Comparison of ENCODE assay signal across 10 cellular contexts in the genomic region with DNA sequence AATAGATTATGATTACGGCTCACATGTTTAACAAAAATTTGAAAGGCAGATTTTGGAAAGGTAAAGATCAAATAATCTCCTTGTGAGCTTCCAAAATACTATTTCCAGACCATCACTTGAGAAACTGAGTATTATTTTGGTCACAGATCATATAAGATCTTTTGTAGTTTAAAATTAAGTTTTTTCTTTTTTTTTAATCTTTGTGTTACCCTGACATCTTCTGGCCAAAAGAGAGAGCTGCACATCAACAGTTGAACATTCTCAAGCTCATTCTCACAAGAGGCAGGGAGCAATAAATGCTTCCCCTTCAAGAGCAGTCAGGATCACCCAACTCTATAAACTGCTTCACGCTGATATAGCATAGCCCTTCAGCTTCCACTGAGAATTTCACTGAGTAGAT. TPM values are rescaled to one million over a fixed set of nuclear protein-coding genes. Genes with fewer than 3 reads are reported as not detected.
A peak's percentile ranks its signal among the peaks of the same experiment; 100 is the strongest.
DNase-seq lines count a peak whose midpoint lies in the region; ATAC-seq and TF ChIP-seq lines count a peak whose summit lies in the region.
"Had no signal": no experiment of that assay in that cellular context is flagged by ENCODE, and none has a peak within 500 bp of the region (broad histone marks: within the 10 kb centered on the region; RNA-seq: fewer than 3 reads in every experiment).

No MANE protein-coding gene starts in this region.

- H3K4me1 ChIP-seq in upper lobe of right lung (no peaks in the 10 kb centered on the region), thyroid gland (no peaks in the 10 kb centered on the region)

- intact Hi-C loops in upper lobe of right lung (cut with DNase I): no loop called here
- intact Hi-C loops in thyroid gland (cut with DNase I): no loop called here

- WGBS in thyroid gland, 2 donors: 73 to 85% methylated on average over 2 of the region's 2 CpGs

- ATAC-seq in upper lobe of right lung: no peak

- H3K36me3 ChIP-seq in upper lobe of right lung (peaks cover 80% of the 10 kb centered on the region), thyroid gland (peaks cover 5 to 26% of the 10 kb centered on the region in 2 donors)

- H3K27me3 ChIP-seq in upper lobe of right lung (no peaks in the 10 kb centered on the region), thyroid gland (no peaks in the 10 kb centered on the region)

- peak; percentile 48 for TF ChIP-seq CTCF in AG04449 (IDR thresholded peaks at IDR 0.05; ENCODE audit: insufficient read depth, low read length, missing control alignments)
- TF ChIP-seq CTCF in GM12865 (IDR thresholded peaks at IDR 0.05; ENCODE audit: insufficient read depth, low read depth, low read length, missing control alignments): peak; percentile 41
- peak; percentile 61 for TF ChIP-seq CTCF in fibroblast of the aortic adventitia (IDR thresholded peaks at IDR 0.05; ENCODE audit: insufficient read depth, low read length)
- TF ChIP-seq CTCF in upper lobe of right lung (IDR thresholded peaks at IDR 0.05): peak; percentile 45
- peak in 3 of 6 experiments; percentile 35 to 50 (median 47) for TF ChIP-seq CTCF in thyroid gland (IDR thresholded peaks at IDR 0.05)

- POLR2A ChIA-PET in AG04449 (lab: Yijun Ruan, JAX): interaction anchor here (0.6 kb wide), 1 partner anchor 44 kb away, joined by 5 read pairs; no protein-coding TSS in a partner anchor

- CTCF ChIA-PET in AG04449 (lab: Yijun Ruan, JAX): interaction anchor here (0.9 to 4.5 kb wide), 16 partner anchors 8 to 1548 kb away, joined by 3 to 71 read pairs (median 8); partner anchors contain the start of gene TMEM192

- H3K4me3 ChIP-seq in AG04449 (ENCODE audit: low read depth, low read length): no peak overlapping the region
- no peak overlapping the region for H3K4me3 ChIP-seq in GM12865 (ENCODE audit: low read depth, low read length)
- H3K4me3 ChIP-seq in fibroblast of the aortic adventitia (ENCODE audit: low read depth, low read length): no peak overlapping the region
- no peak overlapping the region for H3K4me3 ChIP-seq in upper lobe of right lung
- no peak overlapping the region for H3K4me3 ChIP-seq in thyroid gland (replicated peaks in 1 of 3)

- H3K9me3 ChIP-seq in upper lobe of right lung: no peaks in the 10 kb centered on the region
- H3K9me3 ChIP-seq in thyroid gland: no peaks in the 10 kb centered on the region

- no peak for TF ChIP-seq POLR2A in thyroid gland (IDR thresholded peaks at IDR 0.05)

- H3K27ac ChIP-seq in upper lobe of right lung (no peak overlapping the region), thyroid gland (no peak overlapping the region)
- H3K27ac ChIP-seq: HL-60 had no signal

- DNase-seq in AG04449 (ENCODE audit: low read depth, low spot score) (no peak), GM12865 (ENCODE audit: low read depth) (peak; percentile 25), NCI-H69 (lab: John Stamatoyannopoulos, UW) (peak; percentile 7), fibroblast of the aortic adventitia (ENCODE audit: low read depth) (peak; percentile 52), upper lobe of right lung (no peak), COR-L47 (lab: John Stamatoyannopoulos, UW) (no peak), thyroid gland (no peak)
- no peak for DNase-seq in effector CD8-positive, alpha-beta T cell (lab: John Stamatoyannopoulos, UW)
- DNase-seq: stimulated activated naive B cell treated with anti-CD40 and anti-IgM and Interleukin-4, amounts not matched to agents 10 μg/mL and 1 μg/mL and 100 μg/mL, for 72 hours had no signal

RNA-seq across cellular contexts. Expression of gene TMEM192, which starts 15.9 kb away (rescaled TPM):
- 9.6 and 17.2 TPM in 2 replicates for total RNA-seq in fibroblast of the aortic adventitia (ENCODE audit: low replicate concordance)
- 26.5 TPM for total RNA-seq in upper lobe of right lung
- total RNA-seq in thyroid gland: 10 to 100 TPM; 19.2 to 34.9 (median 21.8) TPM

RNA-seq across cellular contexts. Expression of gene TRIM75, which starts 43.1 kb away (rescaled TPM):
- total RNA-seq in fibroblast of the aortic adventitia (ENCODE audit: low replicate concordance) (not detected in 2 replicates), upper lobe of right lung (not detected), thyroid gland (not detected)

Comparison
In these comparisons a context has a peak if more than half of its experiments do, and no peak if none do; other contexts are left out.
1. DNase-seq: peak in GM12865 (single experiment), NCI-H69 (single experiment) and fibroblast of the aortic adventitia (single experiment); none in AG04449 (single experiment), upper lobe of right lung (single experiment), COR-L47 (single experiment), thyroid gland (0 of 2) and effector CD8-positive, alpha-beta T cell (single experiment).